Comparison of ENCODE assay signal across 15 cellular contexts in genomic region chr2:127058246-127058580, GRCh38.
"Had no signal": no experiment of that assay in that cellular context is flagged by ENCODE, and none has a peak within 500 bp of the region (broad histone marks: within the 10 kb centered on the region; RNA-seq: fewer than 3 reads in every experiment).

No MANE protein-coding gene starts in this region.

- H3K36me3 Mint-ChIP-seq: natural killer cell treated with Interleukin-12 subunit alpha and Interleukin-12 subunit beta and Interleukin-15 and Interleukin-18, amount 100 ng/mL, for 72 hours had no signal

- H3K36me3 ChIP-seq: cardiac muscle cell had no signal

- H3K4me3 ChIP-seq: cardiac muscle cell, esophagus muscularis mucosa, sigmoid colon, spleen, stomach had no signal

- H3K4me3 Mint-ChIP-seq: activated B cell treated with CpG ODN at 0.5 μM for 24 hours; activated CD8-positive, alpha-beta T cell treated with anti-CD3 and anti-CD28 coated beads for 36 hours; activated naive CD4-positive, alpha-beta T cell treated with anti-CD3 and anti-CD28 coated beads, Interleukin-2, amount 50 U/mL, for 24 hours; activated T-cell treated with anti-CD3 and anti-CD28 coated beads, Interleukin-2, amount 50 U/mL, for 4 hours; natural killer cell treated with Interleukin-12 subunit alpha and Interleukin-12 subunit beta and Interleukin-15 and Interleukin-18, amount 100 ng/mL, for 72 hours; T-helper 1 cell treated with Interleukin-12 subunit alpha and Interleukin-12 subunit beta and Interleukin-4 antibody, amounts not matched to agents 30 μg/mL and 1 μg/mL, for 36 hours had no signal

- H3K27me3 ChIP-seq: cardiac muscle cell, esophagus muscularis mucosa, sigmoid colon, spleen, stomach had no signal

- H3K27ac Mint-ChIP-seq: activated B cell treated with CpG ODN at 0.5 μM for 24 hours; activated CD8-positive, alpha-beta T cell treated with anti-CD3 and anti-CD28 coated beads for 36 hours; activated naive CD4-positive, alpha-beta T cell treated with anti-CD3 and anti-CD28 coated beads, Interleukin-2, amount 50 U/mL, for 24 hours; natural killer cell treated with Interleukin-12 subunit alpha and Interleukin-12 subunit beta and Interleukin-15 and Interleukin-18, amount 100 ng/mL, for 72 hours had no signal

- H3K4me1 ChIP-seq: sigmoid colon had no signal

- H3K27ac ChIP-seq: cardiac muscle cell, esophagus muscularis mucosa, sigmoid colon, spleen, stomach had no signal

- H3K9me3 Mint-ChIP-seq: activated B cell treated with CpG ODN at 0.5 μM for 24 hours; activated CD8-positive, alpha-beta T cell treated with anti-CD3 and anti-CD28 coated beads for 36 hours; activated naive CD4-positive, alpha-beta T cell treated with anti-CD3 and anti-CD28 coated beads, Interleukin-2, amount 50 U/mL, for 24 hours; activated T-cell treated with anti-CD3 and anti-CD28 coated beads, Interleukin-2, amount 50 U/mL, for 4 hours; natural killer cell treated with Interleukin-12 subunit alpha and Interleukin-12 subunit beta and Interleukin-15 and Interleukin-18, amount 100 ng/mL, for 72 hours; T-helper 1 cell treated with Interleukin-12 subunit alpha and Interleukin-12 subunit beta and Interleukin-4 antibody, amounts not matched to agents 30 μg/mL and 1 μg/mL, for 36 hours had no signal

- H3K4me1 Mint-ChIP-seq: activated B cell treated with CpG ODN at 0.5 μM for 24 hours; activated naive CD4-positive, alpha-beta T cell treated with anti-CD3 and anti-CD28 coated beads, Interleukin-2, amount 50 U/mL, for 24 hours had no signal

- H3K27me3 Mint-ChIP-seq: activated B cell treated with CpG ODN at 0.5 μM for 24 hours; activated CD8-positive, alpha-beta T cell treated with anti-CD3 and anti-CD28 coated beads for 36 hours; activated naive CD4-positive, alpha-beta T cell treated with anti-CD3 and anti-CD28 coated beads, Interleukin-2, amount 50 U/mL, for 24 hours; natural killer cell treated with Interleukin-12 subunit alpha and Interleukin-12 subunit beta and Interleukin-15 and Interleukin-18, amount 100 ng/mL, for 72 hours had no signal

- DNase-seq: activated B cell treated with CpG ODN at 0.5 μM for 24 hours; activated CD4-positive, alpha-beta T cell treated with anti-CD3 and anti-CD28 coated beads for 48 hours; activated CD8-positive, alpha-beta T cell treated with anti-CD3 and anti-CD28 coated beads for 36 hours; activated effector memory CD4-positive, alpha-beta T cell treated with anti-CD3 and anti-CD28 coated beads, Interleukin-2, amount 50 U/mL, for 16 hours; activated T-cell treated with anti-CD3 and anti-CD28 coated beads, Interleukin-2, amount 50 U/mL, for 4 hours; left ventricle myocardium superior; mesendoderm; sigmoid colon; spleen; stomach had no signal

- ATAC-seq: activated CD8-positive, alpha-beta T cell treated with anti-CD3 and anti-CD28 coated beads for 36 hours; activated T-cell treated with anti-CD3 and anti-CD28 coated beads, Interleukin-2, amount 50 U/mL, for 4 hours; left ventricle myocardium superior; natural killer cell treated with Interleukin-12 subunit alpha and Interleukin-12 subunit beta and Interleukin-15 and Interleukin-18, amount 100 ng/mL, for 72 hours had no signal

- H3K9me3 ChIP-seq: esophagus muscularis mucosa, sigmoid colon, spleen, stomach had no signal
